ENCODE assay signal across 8 cellular contexts in the genomic region with DNA sequence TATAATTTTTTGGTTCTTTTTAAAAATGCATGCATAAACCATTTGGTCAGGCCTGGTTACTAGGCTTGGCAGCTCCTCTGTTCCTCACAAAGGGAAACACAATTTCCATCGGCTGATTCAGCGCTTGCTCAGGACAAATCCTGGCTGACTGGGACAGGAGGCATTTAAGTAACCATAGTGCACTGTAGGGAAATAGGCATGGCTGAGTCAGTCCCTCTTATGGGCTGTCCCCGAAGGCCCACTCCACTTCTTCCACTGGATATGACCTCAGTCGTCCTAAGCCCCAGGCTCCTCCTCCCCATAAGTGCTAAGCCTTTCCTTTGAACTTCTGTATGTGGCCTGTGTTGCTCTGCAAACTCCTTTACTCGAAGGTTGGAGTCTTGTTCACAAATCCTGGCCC.
DNase-seq lines count a peak whose midpoint lies in the region; ATAC-seq and TF ChIP-seq lines count a peak whose summit lies in the region.
"Had no signal": no experiment of that assay in that cellular context is flagged by ENCODE, and none has a peak within 500 bp of the region (broad histone marks: within the 10 kb centered on the region; RNA-seq: fewer than 3 reads in every experiment).

No MANE protein-coding gene starts in this region.

- no peaks in the 10 kb centered on the region for H3K36me3 Mint-ChIP-seq in stimulated activated effector memory CD8-positive, alpha-beta T cell treated with anti-CD3 and anti-CD28 coated beads, Interleukin-12 subunit alpha, Interleukin-12 subunit beta, amount 100 ng/mL, for 72 hours

- TF ChIP-seq CTCF in HCT116 (IDR thresholded peaks at IDR 0.05 in 2 of 3, conservative IDR thresholded peaks at IDR 0.05 in 1 of 3; ENCODE audit: borderline replicate concordance in 1 of 3, insufficient read depth in 1 of 3, low read depth in 2 of 3, low read length in 2 of 3) (no peak), WERI-Rb-1 (IDR thresholded peaks at IDR 0.05; ENCODE audit: low read depth, low read length) (no peak), foreskin fibroblast (IDR thresholded peaks at IDR 0.05; ENCODE audit: low read depth, low read length) (no peak)

- H3K27ac ChIP-seq in HCT116 (ENCODE audit: low read depth, low read length) (no peak overlapping the region), WERI-Rb-1 (no peak overlapping the region)

- POLR2A ChIA-PET in HCT116 (lab: Charles Lee): no interaction called here

- RAD21 ChIA-PET in HCT116 (lab: Charles Lee; ENCODE audit: low non-redundant PET in 1 of 2, low total read pairs in 2 of 2, uncharacterized antibody in 2 of 2, unreplicated experiment in 2 of 2): no interaction called here

- H3K27ac Mint-ChIP-seq in stimulated activated effector memory CD8-positive, alpha-beta T cell treated with anti-CD3 and anti-CD28 coated beads, Interleukin-12 subunit alpha, Interleukin-12 subunit beta, amount 100 ng/mL, for 72 hours: no peak overlapping the region

- ATAC-seq in HCT116: peak; percentile 34; the same call in 1 of the 2 replicates
- peak; percentile 19 for ATAC-seq in stimulated activated effector memory CD8-positive, alpha-beta T cell treated with anti-CD3 and anti-CD28 coated beads, Interleukin-12 subunit alpha, Interleukin-12 subunit beta, amount 100 ng/mL, for 72 hours

- BruUV-seq in HCT116 (replicated peaks; lab: Mats Ljungman, UMichigan): no TSS peak

- intact Hi-C loops in HCT116 (cut with micrococcal nuclease): no loop called here

- H3K9me2 ChIP-seq in HCT116 (ENCODE audit: insufficient read depth): no peaks in the 10 kb centered on the region

- H3K27me3 ChIP-seq in HCT116 (ENCODE audit: insufficient read depth, low read length) (no peaks in the 10 kb centered on the region), WERI-Rb-1 (ENCODE audit: insufficient read depth, low read depth, severe bottlenecking) (peaks cover 2% of the 10 kb centered on the region)

- no peaks in the 10 kb centered on the region for H3K4me1 Mint-ChIP-seq in stimulated activated effector memory CD8-positive, alpha-beta T cell treated with anti-CD3 and anti-CD28 coated beads, Interleukin-12 subunit alpha, Interleukin-12 subunit beta, amount 100 ng/mL, for 72 hours

- H3K9ac ChIP-seq in HCT116 (ENCODE audit: low read length): no peak overlapping the region

- DNase-seq in HCT116 (ENCODE audit: low read depth, low spot score): no peak
- peak; percentile 14 for DNase-seq in WERI-Rb-1
- peak; percentile 92 to 95 for DNase-seq in foreskin fibroblast
- DNase-seq in stimulated activated effector memory CD8-positive, alpha-beta T cell treated with anti-CD3 and anti-CD28 coated beads, Interleukin-12 subunit alpha, Interleukin-12 subunit beta, amount 100 ng/mL, for 72 hours (ENCODE audit: low spot score in 2 of 2): no peak
- no peak for DNase-seq in stimulated activated CD4-positive, alpha-beta T cell treated with anti-CD3 and anti-CD28 coated beads, Interleukin-15, amount 100 ng/mL, for 24 hours
- no peak for DNase-seq in GDM1 (lab: John Stamatoyannopoulos, UW)
- DNase-seq in NCI-H1436 treated with DMSO at 0.1 percent for 48 hours (lab: John Stamatoyannopoulos, UW): no peak
- DNase-seq: NCI-H1417 had no signal

- H3K9me3 ChIP-seq in HCT116 (ENCODE audit: control insufficient read depth in 1 of 2, insufficient read depth in 1 of 2, low read depth in 1 of 2, low read length in 2 of 2) (no peaks in the 10 kb centered on the region), WERI-Rb-1 (ENCODE audit: severe bottlenecking) (no peaks in the 10 kb centered on the region)

- TF ChIP-seq POLR2A in HCT116 (IDR thresholded peaks at IDR 0.05; ENCODE audit: borderline replicate concordance, extremely low read depth, insufficient read depth, insufficient read length): no peak

- H3K36me3 ChIP-seq in HCT116 (ENCODE audit: control insufficient read depth in 1 of 2, insufficient read depth in 2 of 2, low read length in 2 of 2) (no peaks in the 10 kb centered on the region), WERI-Rb-1 (no peaks in the 10 kb centered on the region)

- CTCF ChIA-PET in HCT116 (lab: Charles Lee): no interaction called here

- H3K4me3 ChIP-seq in HCT116 (replicated peaks in 1 of 2; ENCODE audit: low read depth in 1 of 2, low read length in 2 of 2) (no peak overlapping the region), WERI-Rb-1 (ENCODE audit: low read depth, low read length) (no peak overlapping the region), foreskin fibroblast (ENCODE audit: low read depth in 1 of 2, low read length in 2 of 2) (no peak overlapping the region)

- no peak overlapping the region for H3K4me2 ChIP-seq in HCT116 (ENCODE audit: low read length)

- H4K20me1 ChIP-seq in HCT116 (ENCODE audit: insufficient read depth): no peaks in the 10 kb centered on the region

- no peaks in the 10 kb centered on the region for H3K4me1 ChIP-seq in HCT116 (ENCODE audit: control insufficient read depth in 1 of 2, insufficient read depth in 2 of 2, low read length in 2 of 2)

- H3K9me3 Mint-ChIP-seq in stimulated activated effector memory CD8-positive, alpha-beta T cell treated with anti-CD3 and anti-CD28 coated beads, Interleukin-12 subunit alpha, Interleukin-12 subunit beta, amount 100 ng/mL, for 72 hours: no peaks in the 10 kb centered on the region

- no peak for TF ChIP-seq RAD21 in HCT116 (IDR thresholded peaks at IDR 0.05; ENCODE audit: low read depth)

- H2AFZ ChIP-seq in HCT116 (ENCODE audit: low read depth, low read length, poor library complexity, severe bottlenecking): no peak overlapping the region

- H3K79me2 ChIP-seq in HCT116 (ENCODE audit: insufficient read depth, low read length): no peaks in the 10 kb centered on the region

- no peak overlapping the region for H3K4me3 Mint-ChIP-seq in stimulated activated effector memory CD8-positive, alpha-beta T cell treated with anti-CD3 and anti-CD28 coated beads, Interleukin-12 subunit alpha, Interleukin-12 subunit beta, amount 100 ng/mL, for 72 hours

TF ChIP-seq in HCT116, 20 proteins besides CTCF, POLR2A, EP300 and RAD21:
- TF ChIP-seq POLR2AphosphoS5 (IDR thresholded peaks at IDR 0.05; ENCODE audit: low read depth, low read length) (no peak), YY1 (IDR thresholded peaks at IDR 0.05; ENCODE audit: extremely low read depth, insufficient replicate concordance, low read depth, low read length) (no peak), SIN3A (IDR thresholded peaks at IDR 0.05; ENCODE audit: low read depth) (no peak), TCF7L2 (IDR thresholded peaks at IDR 0.05; ENCODE audit: borderline replicate concordance, extremely low read depth, insufficient read depth, insufficient read length) (no peak), FOSL1 (IDR thresholded peaks at IDR 0.05; ENCODE audit: low read depth) (no peak), CEBPB (IDR thresholded peaks at IDR 0.05; ENCODE audit: low read depth) (no peak), SRF (IDR thresholded peaks at IDR 0.05; ENCODE audit: low read depth) (no peak), EZH2phosphoT487 (IDR thresholded peaks at IDR 0.05; ENCODE audit: borderline replicate concordance) (no peak), ZFX (IDR thresholded peaks at IDR 0.05) (no peak), EZH2 (IDR thresholded peaks at IDR 0.05) (no peak), EGR1 (IDR thresholded peaks at IDR 0.05; ENCODE audit: low read depth) (no peak), CBX3 (IDR thresholded peaks at IDR 0.05; ENCODE audit: low read depth) (no peak), ZNF274 (IDR thresholded peaks at IDR 0.05; ENCODE audit: low read depth, low read length) (no peak)
- TF ChIP-seq, protein P1, sequence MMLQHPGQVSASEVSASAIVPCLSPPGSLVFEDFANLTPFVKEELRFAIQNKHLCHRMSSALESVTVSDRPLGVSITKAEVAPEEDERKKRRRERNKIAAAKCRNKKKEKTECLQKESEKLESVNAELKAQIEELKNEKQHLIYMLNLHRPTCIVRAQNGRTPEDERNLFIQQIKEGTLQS (IDR thresholded peaks at IDR 0.05): no peak
- TF ChIP-seq, protein P2, sequence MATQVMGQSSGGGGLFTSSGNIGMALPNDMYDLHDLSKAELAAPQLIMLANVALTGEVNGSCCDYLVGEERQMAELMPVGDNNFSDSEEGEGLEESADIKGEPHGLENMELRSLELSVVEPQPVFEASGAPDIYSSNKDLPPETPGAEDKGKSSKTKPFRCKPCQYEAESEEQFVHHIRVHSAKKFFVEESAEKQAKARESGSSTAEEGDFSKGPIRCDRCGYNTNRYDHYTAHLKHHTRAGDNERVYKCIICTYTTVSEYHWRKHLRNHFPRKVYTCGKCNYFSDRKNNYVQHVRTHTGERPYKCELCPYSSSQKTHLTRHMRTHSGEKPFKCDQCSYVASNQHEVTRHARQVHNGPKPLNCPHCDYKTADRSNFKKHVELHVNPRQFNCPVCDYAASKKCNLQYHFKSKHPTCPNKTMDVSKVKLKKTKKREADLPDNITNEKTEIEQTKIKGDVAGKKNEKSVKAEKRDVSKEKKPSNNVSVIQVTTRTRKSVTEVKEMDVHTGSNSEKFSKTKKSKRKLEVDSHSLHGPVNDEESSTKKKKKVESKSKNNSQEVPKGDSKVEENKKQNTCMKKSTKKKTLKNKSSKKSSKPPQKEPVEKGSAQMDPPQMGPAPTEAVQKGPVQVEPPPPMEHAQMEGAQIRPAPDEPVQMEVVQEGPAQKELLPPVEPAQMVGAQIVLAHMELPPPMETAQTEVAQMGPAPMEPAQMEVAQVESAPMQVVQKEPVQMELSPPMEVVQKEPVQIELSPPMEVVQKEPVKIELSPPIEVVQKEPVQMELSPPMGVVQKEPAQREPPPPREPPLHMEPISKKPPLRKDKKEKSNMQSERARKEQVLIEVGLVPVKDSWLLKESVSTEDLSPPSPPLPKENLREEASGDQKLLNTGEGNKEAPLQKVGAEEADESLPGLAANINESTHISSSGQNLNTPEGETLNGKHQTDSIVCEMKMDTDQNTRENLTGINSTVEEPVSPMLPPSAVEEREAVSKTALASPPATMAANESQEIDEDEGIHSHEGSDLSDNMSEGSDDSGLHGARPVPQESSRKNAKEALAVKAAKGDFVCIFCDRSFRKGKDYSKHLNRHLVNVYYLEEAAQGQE (IDR thresholded peaks at IDR 0.05; ENCODE audit: low read depth): no peak
- TF ChIP-seq, protein P3, sequence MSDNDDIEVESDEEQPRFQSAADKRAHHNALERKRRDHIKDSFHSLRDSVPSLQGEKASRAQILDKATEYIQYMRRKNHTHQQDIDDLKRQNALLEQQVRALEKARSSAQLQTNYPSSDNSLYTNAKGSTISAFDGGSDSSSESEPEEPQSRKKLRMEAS (IDR thresholded peaks at IDR 0.05): no peak

Comparison
In these comparisons a context has a peak if more than half of its experiments do, and no peak if none do; other contexts are left out.
1. DNase-seq: peak in WERI-Rb-1 (single experiment) and foreskin fibroblast (2 of 2); none in HCT116 (single experiment), stimulated activated effector memory CD8-positive, alpha-beta T cell treated with anti-CD3 and anti-CD28 coated beads, Interleukin-12 subunit alpha, Interleukin-12 subunit beta, amount 100 ng/mL, for 72 hours (0 of 2), stimulated activated CD4-positive, alpha-beta T cell treated with anti-CD3 and anti-CD28 coated beads, Interleukin-15, amount 100 ng/mL, for 24 hours (single experiment), GDM1 (single experiment) and NCI-H1436 treated with DMSO at 0.1 percent for 48 hours (single experiment).